In the genomic region with DNA sequence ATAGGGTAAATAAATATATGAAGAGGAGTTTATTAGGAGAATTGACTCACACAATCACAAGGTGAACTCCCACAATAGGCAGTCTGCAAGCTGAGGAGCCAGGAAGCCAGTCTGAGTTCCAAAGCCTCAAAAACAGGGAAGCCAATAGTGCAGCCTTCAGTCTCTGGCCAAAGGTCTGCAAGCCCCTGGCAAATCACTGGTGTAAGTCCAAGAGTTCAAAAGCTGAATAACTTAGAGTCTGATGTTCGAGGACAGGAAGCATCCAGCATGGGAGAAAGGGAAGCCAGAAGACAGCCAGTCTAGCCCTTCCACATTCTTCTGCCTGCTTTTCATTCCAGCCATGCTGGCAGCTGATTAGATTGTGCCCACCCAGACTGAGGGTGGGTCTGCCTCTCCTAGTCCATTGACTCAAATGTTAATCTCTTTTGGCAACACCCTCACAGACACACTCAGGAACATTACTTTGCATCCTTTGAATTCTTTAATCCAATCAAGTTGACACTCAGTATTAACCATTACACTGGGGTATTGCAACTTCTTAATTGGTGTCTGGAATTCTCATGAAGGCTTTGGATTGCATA, we compare ENCODE assay signal across 24 cellular contexts.
"Had no signal": no experiment of that assay in that cellular context is flagged by ENCODE, and none has a peak within 500 bp of the region (broad histone marks: within the 10 kb centered on the region; RNA-seq: fewer than 3 reads in every experiment).

No MANE protein-coding gene starts in this region.

- ATAC-seq: activated CD4-positive, alpha-beta T cell treated with anti-CD3 and anti-CD28 coated beads for 36 hours; heart left ventricle; left colon; mucosa of descending colon had no signal

- H3K36me3 ChIP-seq: colonic mucosa, esophagus squamous epithelium, heart left ventricle, vagina had no signal

- H3K27ac Mint-ChIP-seq: activated B cell treated with CpG ODN at 0.5 μM for 24 hours; activated CD4-positive, alpha-beta T cell treated with anti-CD3 and anti-CD28 coated beads for 36 hours; activated naive CD4-positive, alpha-beta T cell treated with anti-CD3 and anti-CD28 coated beads for 36 hours; activated naive CD8-positive, alpha-beta T cell treated with anti-CD3 and anti-CD28 coated beads, Interleukin-2, amount 10 ng/mL, durations not matched to agents 7 days and 5 days; memory B cell; T-helper 2 cell treated with Interferon-gamma antibody and Interleukin-4, amounts not matched to agents 5 μg/mL and 100 μg/mL, for 36 hours; type B pancreatic cell had no signal

- H3K27me3 Mint-ChIP-seq: activated B cell treated with CpG ODN at 0.5 μM for 24 hours; activated CD4-positive, alpha-beta T cell treated with anti-CD3 and anti-CD28 coated beads for 36 hours; activated naive CD8-positive, alpha-beta T cell treated with anti-CD3 and anti-CD28 coated beads, Interleukin-2, amount 10 ng/mL, durations not matched to agents 7 days and 5 days; memory B cell; type B pancreatic cell had no signal

- H3K4me1 ChIP-seq: colonic mucosa, esophagus squamous epithelium, heart left ventricle, testis, vagina had no signal

- H3K9me3 ChIP-seq: colonic mucosa, testis, vagina had no signal

- H3K36me3 Mint-ChIP-seq: activated naive CD8-positive, alpha-beta T cell treated with anti-CD3 and anti-CD28 coated beads, Interleukin-2, amount 10 ng/mL, durations not matched to agents 7 days and 5 days; memory B cell; type B pancreatic cell had no signal

- H3K4me3 Mint-ChIP-seq: activated B cell treated with CpG ODN at 0.5 μM for 24 hours; activated CD4-positive, alpha-beta T cell treated with anti-CD3 and anti-CD28 coated beads for 36 hours; activated naive CD4-positive, alpha-beta T cell treated with anti-CD3 and anti-CD28 coated beads for 36 hours; activated naive CD8-positive, alpha-beta T cell treated with anti-CD3 and anti-CD28 coated beads, Interleukin-2, amount 10 ng/mL, durations not matched to agents 7 days and 5 days; memory B cell; T-helper 2 cell treated with Interferon-gamma antibody and Interleukin-4, amounts not matched to agents 5 μg/mL and 100 μg/mL, for 36 hours; type B pancreatic cell had no signal

- H3K4me1 Mint-ChIP-seq: activated B cell treated with CpG ODN at 0.5 μM for 24 hours; activated CD4-positive, alpha-beta T cell treated with anti-CD3 and anti-CD28 coated beads for 36 hours; activated naive CD8-positive, alpha-beta T cell treated with anti-CD3 and anti-CD28 coated beads, Interleukin-2, amount 10 ng/mL, durations not matched to agents 7 days and 5 days; memory B cell had no signal

- H3K27ac ChIP-seq: colonic mucosa, dorsolateral prefrontal cortex, esophagus squamous epithelium, heart left ventricle, testis, vagina had no signal

- FAIRE-seq: bronchial epithelial cell, keratinocyte had no signal

- DNase-seq: activated B cell treated with CpG ODN at 0.5 μM for 24 hours; activated CD4-positive, alpha-beta T cell treated with anti-CD3 and anti-CD28 coated beads for 36 hours; activated CD4-positive, alpha-beta T cell treated with anti-CD3 and anti-CD28 coated beads, Interleukin-2, amount 50 U/mL, for 4 hours; activated naive CD4-positive, alpha-beta T cell treated with anti-CD3 and anti-CD28 coated beads for 36 hours; activated naive CD8-positive, alpha-beta T cell treated with anti-CD3 and anti-CD28 coated beads, Interleukin-2, amount 10 ng/mL, durations not matched to agents 7 days and 5 days; activated T-cell treated with anti-CD3 and anti-CD28 coated beads, Interleukin-2, amount 50 U/mL, for 48 hours; amniotic stem cell; colonic mucosa; dorsolateral prefrontal cortex; esophagus squamous epithelium; heart left ventricle; left colon; mucosa of descending colon; occipital lobe; stimulated activated CD4-positive, alpha-beta T cell treated with anti-CD3 and anti-CD28 coated beads, Interleukin-2, amount 100 ng/mL, for 48 hours; stimulated activated CD8-positive, alpha-beta memory T cell treated with anti-CD3 and anti-CD28 coated beads, Interleukin-4, amount 100 ng/mL, for 48 hours; stimulated activated naive CD4-positive, alpha-beta T cell; testis had no signal

- H3K4me3 ChIP-seq: colonic mucosa, dorsolateral prefrontal cortex, esophagus squamous epithelium, heart left ventricle, mucosa of descending colon, testis, vagina had no signal
